In the genomic region with DNA sequence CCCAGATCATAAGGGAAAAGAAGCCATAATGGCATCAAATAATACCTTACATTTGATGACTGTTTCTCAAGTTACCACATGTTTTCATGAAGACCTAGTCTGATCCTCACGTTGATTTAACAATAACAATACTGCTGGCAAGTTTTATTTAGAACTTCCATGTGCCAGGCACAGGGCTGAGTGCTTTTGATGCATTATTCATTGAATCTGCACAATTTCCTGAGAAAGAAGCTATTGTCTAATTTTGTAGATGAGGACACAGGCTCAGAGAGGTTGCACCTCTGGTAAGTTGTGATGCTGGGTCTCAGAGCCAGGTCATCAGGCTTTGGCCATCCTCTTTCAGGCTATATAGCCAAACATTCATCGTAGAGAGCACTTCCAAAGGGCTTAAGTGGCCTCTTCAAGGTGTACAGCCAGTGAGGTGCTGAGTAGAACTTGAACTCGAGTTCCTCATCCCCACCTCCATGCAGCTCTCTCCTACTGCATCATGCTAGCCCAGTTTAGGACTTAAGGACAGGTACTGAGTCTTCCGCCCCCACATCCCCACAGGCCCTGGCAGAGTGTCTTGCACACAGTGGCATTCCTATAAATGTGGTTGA, we compare ENCODE assay signal across 27 cellular contexts. TPM values are rescaled to one million over a fixed set of nuclear protein-coding genes. Genes with fewer than 3 reads are reported as not detected.
"Had no signal": no experiment of that assay in that cellular context is flagged by ENCODE, and none has a peak within 500 bp of the region (broad histone marks: within the 10 kb centered on the region; RNA-seq: fewer than 3 reads in every experiment).

No MANE protein-coding gene starts in this region.

- H3K9me3 ChIP-seq: esophagus muscularis mucosa, mucosa of descending colon, ovary, prostate gland, sigmoid colon, suprapubic skin, transverse colon, uterus had no signal

- H3K27ac ChIP-seq: esophagus muscularis mucosa, ovary, prostate gland, sigmoid colon, suprapubic skin, transverse colon had no signal

- H3K4me1 ChIP-seq: prostate gland, transverse colon, uterus had no signal

- H3K36me3 ChIP-seq: ovary, prostate gland, transverse colon, uterus had no signal

- DNase-seq: activated CD4-positive, alpha-beta memory T cell treated with anti-CD3 and anti-CD28 coated beads for 36 hours; activated CD4-positive, alpha-beta T cell treated with anti-CD3 and anti-CD28 coated beads, Interleukin-2, amount 10 ng/mL, durations not matched to agents 24 days and 14 days; activated CD4-positive, CD25-positive, alpha-beta regulatory T cell treated with anti-CD3 and anti-CD28 coated beads, Interleukin-2, amount 50 U/mL, for 72 hours; activated CD8-positive, alpha-beta memory T cell treated with anti-CD3 and anti-CD28 coated beads, Interleukin-2, amount 50 U/mL, for 4 hours; activated gamma-delta T cell; activated naive CD4-positive, alpha-beta T cell treated with anti-CD3 and anti-CD28 coated beads, Interleukin-2, amount 10 ng/mL, durations not matched to agents 7 days and 5 days; activated naive CD8-positive, alpha-beta T cell treated with anti-CD3 and anti-CD28 coated beads, Interleukin-2, amount 10 ng/mL, durations not matched to agents 7 days and 5 days; activated T-cell treated with anti-CD3 and anti-CD28 coated beads, Interleukin-2, amount 50 U/mL, for 1 hour; effector CD4-positive, alpha-beta T cell; foreskin melanocyte; mesendoderm; mucosa of descending colon; nephron progenitor cell; ovary; sigmoid colon; small intestine; stimulated activated CD4-positive, alpha-beta T cell treated with anti-CD3 and anti-CD28 coated beads, Interleukin-4, amount 100 ng/mL, for 24 hours; stimulated activated naive CD8-positive, alpha-beta T cell treated with anti-CD3 and anti-CD28 coated beads, Interleukin-15, amount 100 ng/mL, for 72 hours; T-helper 2 cell; transverse colon; uterus had no signal

- H3K4me3 ChIP-seq: esophagus muscularis mucosa, mucosa of descending colon, ovary, prostate gland, sigmoid colon, suprapubic skin, transverse colon, uterus had no signal

- H3K27me3 ChIP-seq: esophagus muscularis mucosa, ovary, sigmoid colon, suprapubic skin, transverse colon, uterus had no signal

RNA-seq across cellular contexts. Expression of a gene that starts 35.5 kb away (rescaled TPM):
- total RNA-seq: activated CD4-positive, alpha-beta memory T cell treated with anti-CD3 and anti-CD28 coated beads for 36 hours; activated CD4-positive, alpha-beta T cell treated with anti-CD3 and anti-CD28 coated beads, Interleukin-2, amount 10 ng/mL, durations not matched to agents 24 days and 14 days; activated CD8-positive, alpha-beta memory T cell treated with anti-CD3 and anti-CD28 coated beads for 36 hours; activated naive CD8-positive, alpha-beta T cell treated with anti-CD3 and anti-CD28 coated beads, Interleukin-2, amount 10 ng/mL, durations not matched to agents 7 days and 5 days; liver; mucosa of descending colon; myocyte; ovary; prostate gland; sigmoid colon; suprapubic skin; uterus had no signal

RNA-seq across cellular contexts. Expression of a gene that starts 50.8 kb away (rescaled TPM):
- total RNA-seq: activated CD4-positive, alpha-beta T cell treated with anti-CD3 and anti-CD28 coated beads, Interleukin-2, amount 10 ng/mL, durations not matched to agents 24 days and 14 days; activated CD8-positive, alpha-beta memory T cell treated with anti-CD3 and anti-CD28 coated beads for 36 hours had no signal
